Comparison of ENCODE assay signal across 3 cellular contexts in the genomic region with DNA sequence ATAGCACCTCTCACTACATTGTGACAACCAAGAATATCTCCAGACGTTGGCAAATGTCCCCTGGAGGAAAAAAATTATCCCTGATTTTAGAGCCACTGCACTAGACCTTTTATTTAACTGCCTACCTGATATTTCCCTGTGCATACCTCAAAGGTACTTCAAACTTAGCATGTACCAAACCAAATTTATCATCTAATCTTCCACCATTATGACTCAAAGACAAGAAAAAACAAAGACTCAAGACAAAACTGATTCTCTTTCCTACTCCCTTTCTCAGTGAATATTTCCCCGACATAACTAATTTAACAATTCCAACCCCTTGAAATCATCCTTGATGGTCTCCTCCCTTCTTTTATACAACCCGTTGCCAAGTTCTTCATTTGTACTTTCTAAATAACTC.
TF ChIP-seq lines count a peak whose summit lies in the region.

No MANE protein-coding gene starts in this region.

TF ChIP-seq in A549, 52 proteins besides CTCF, POLR2A, EP300 and RAD21 (continued from another document):
- TF ChIP-seq HOXB5 (CRISPR knock-in tag; IDR thresholded peaks at IDR 0.05) (no peak), FOSL2 (IDR thresholded peaks at IDR 0.05) (no peak), FOSL2 (CRISPR knock-in tag; IDR thresholded peaks at IDR 0.05) (no peak), CBX8 (IDR thresholded peaks at IDR 0.05) (no peak)
- TF ChIP-seq, protein P1, sequence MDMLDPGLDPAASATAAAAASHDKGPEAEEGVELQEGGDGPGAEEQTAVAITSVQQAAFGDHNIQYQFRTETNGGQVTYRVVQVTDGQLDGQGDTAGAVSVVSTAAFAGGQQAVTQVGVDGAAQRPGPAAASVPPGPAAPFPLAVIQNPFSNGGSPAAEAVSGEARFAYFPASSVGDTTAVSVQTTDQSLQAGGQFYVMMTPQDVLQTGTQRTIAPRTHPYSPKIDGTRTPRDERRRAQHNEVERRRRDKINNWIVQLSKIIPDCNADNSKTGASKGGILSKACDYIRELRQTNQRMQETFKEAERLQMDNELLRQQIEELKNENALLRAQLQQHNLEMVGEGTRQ (IDR thresholded peaks at IDR 0.05), result no peak
- TF ChIP-seq, protein P2, sequence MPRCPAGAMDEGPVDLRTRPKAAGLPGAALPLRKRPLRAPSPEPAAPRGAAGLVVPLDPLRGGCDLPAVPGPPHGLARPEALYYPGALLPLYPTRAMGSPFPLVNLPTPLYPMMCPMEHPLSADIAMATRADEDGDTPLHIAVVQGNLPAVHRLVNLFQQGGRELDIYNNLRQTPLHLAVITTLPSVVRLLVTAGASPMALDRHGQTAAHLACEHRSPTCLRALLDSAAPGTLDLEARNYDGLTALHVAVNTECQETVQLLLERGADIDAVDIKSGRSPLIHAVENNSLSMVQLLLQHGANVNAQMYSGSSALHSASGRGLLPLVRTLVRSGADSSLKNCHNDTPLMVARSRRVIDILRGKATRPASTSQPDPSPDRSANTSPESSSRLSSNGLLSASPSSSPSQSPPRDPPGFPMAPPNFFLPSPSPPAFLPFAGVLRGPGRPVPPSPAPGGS (IDR thresholded peaks at IDR 0.05), result no peak

TF ChIP-seq in IMR-90, 13 proteins besides CTCF, POLR2A, EP300 and RAD21 (continued from another document):
- no peak for TF ChIP-seq BHLHE40 (IDR thresholded peaks at IDR 0.05; ENCODE audit: low read depth, low read length)
- TF ChIP-seq SMC3 (IDR thresholded peaks at IDR 0.05; ENCODE audit: low read depth, low read length), result no peak

TF ChIP-seq in K562, 482 proteins besides CTCF, POLR2A, EP300 and RAD21 (continued from another document):
- TF ChIP-seq ASH1L (IDR thresholded peaks at IDR 0.05; ENCODE audit: borderline replicate concordance, low read depth, partially characterized antibody), result no peak
- TF ChIP-seq SOX6 (IDR thresholded peaks at IDR 0.05), result no peak
- TF ChIP-seq, protein P3, sequence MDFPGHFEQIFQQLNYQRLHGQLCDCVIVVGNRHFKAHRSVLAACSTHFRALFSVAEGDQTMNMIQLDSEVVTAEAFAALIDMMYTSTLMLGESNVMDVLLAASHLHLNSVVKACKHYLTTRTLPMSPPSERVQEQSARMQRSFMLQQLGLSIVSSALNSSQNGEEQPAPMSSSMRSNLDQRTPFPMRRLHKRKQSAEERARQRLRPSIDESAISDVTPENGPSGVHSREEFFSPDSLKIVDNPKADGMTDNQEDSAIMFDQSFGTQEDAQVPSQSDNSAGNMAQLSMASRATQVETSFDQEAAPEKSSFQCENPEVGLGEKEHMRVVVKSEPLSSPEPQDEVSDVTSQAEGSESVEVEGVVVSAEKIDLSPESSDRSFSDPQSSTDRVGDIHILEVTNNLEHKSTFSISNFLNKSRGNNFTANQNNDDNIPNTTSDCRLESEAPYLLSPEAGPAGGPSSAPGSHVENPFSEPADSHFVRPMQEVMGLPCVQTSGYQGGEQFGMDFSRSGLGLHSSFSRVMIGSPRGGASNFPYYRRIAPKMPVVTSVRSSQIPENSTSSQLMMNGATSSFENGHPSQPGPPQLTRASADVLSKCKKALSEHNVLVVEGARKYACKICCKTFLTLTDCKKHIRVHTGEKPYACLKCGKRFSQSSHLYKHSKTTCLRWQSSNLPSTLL (IDR thresholded peaks at IDR 0.05), result no peak
- TF ChIP-seq ZNF57 (CRISPR knock-in tag; IDR thresholded peaks at IDR 0.05), result no peak
- TF ChIP-seq, protein P4, sequence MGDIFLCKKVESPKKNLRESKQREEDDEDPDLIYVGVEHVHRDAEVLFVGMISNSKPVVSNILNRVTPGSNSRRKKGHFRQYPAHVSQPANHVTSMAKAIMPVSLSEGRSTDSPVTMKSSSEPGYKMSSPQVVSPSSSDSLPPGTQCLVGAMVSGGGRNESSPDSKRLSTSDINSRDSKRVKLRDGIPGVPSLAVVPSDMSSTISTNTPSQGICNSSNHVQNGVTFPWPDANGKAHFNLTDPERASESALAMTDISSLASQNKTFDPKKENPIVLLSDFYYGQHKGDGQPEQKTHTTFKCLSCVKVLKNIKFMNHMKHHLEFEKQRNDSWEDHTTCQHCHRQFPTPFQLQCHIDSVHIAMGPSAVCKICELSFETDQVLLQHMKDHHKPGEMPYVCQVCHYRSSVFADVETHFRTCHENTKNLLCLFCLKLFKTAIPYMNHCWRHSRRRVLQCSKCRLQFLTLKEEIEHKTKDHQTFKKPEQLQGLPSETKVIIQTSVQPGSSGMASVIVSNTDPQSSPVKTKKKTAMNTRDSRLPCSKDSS (IDR thresholded peaks at IDR 0.05; ENCODE audit: low read depth, partially characterized antibody), result no peak
- TF ChIP-seq MXI1 (IDR thresholded peaks at IDR 0.05; ENCODE audit: low read depth, low read length), result no peak
- TF ChIP-seq, protein P5, sequence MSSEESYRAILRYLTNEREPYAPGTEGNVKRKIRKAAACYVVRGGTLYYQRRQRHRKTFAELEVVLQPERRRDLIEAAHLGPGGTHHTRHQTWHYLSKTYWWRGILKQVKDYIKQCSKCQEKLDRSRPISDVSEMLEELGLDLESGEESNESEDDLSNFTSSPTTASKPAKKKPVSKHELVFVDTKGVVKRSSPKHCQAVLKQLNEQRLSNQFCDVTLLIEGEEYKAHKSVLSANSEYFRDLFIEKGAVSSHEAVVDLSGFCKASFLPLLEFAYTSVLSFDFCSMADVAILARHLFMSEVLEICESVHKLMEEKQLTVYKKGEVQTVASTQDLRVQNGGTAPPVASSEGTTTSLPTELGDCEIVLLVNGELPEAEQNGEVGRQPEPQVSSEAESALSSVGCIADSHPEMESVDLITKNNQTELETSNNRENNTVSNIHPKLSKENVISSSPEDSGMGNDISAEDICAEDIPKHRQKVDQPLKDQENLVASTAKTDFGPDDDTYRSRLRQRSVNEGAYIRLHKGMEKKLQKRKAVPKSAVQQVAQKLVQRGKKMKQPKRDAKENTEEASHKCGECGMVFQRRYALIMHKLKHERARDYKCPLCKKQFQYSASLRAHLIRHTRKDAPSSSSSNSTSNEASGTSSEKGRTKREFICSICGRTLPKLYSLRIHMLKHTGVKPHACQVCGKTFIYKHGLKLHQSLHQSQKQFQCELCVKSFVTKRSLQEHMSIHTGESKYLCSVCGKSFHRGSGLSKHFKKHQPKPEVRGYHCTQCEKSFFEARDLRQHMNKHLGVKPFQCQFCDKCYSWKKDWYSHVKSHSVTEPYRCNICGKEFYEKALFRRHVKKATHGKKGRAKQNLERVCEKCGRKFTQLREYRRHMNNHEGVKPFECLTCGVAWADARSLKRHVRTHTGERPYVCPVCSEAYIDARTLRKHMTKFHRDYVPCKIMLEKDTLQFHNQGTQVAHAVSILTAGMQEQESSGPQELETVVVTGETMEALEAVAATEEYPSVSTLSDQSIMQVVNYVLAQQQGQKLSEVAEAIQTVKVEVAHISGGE (CRISPR knock-in tag; IDR thresholded peaks at IDR 0.05), result no peak
- no peak for TF ChIP-seq NCOR1 (IDR thresholded peaks at IDR 0.05)
- no peak for TF ChIP-seq ETV1 (tag; conservative IDR thresholded peaks at IDR 0.05; ENCODE audit: low read depth)
TF ChIP-seq in K562: peak in this region for 0.
